Comparison of ENCODE assay signal across 17 cellular contexts in genomic region chr13:29359181-29359580, GRCh38.
"Had no signal": no experiment of that assay in that cellular context is flagged by ENCODE, and none has a peak within 500 bp of the region (broad histone marks: within the 10 kb centered on the region; RNA-seq: fewer than 3 reads in every experiment).

No MANE protein-coding gene starts in this region.

- H2AFZ ChIP-seq: parathyroid adenoma had no signal

- DNase-seq: activated CD4-positive, alpha-beta memory T cell treated with anti-CD3 and anti-CD28 coated beads for 36 hours; activated CD8-positive, alpha-beta memory T cell treated with anti-CD3 and anti-CD28 coated beads, Interleukin-2, amount 10 ng/mL, durations not matched to agents 7 days and 5 days; activated naive CD4-positive, alpha-beta T cell treated with anti-CD3 and anti-CD28 coated beads, Interleukin-2, amount 10 ng/mL, durations not matched to agents 7 days and 5 days; activated T-cell treated with anti-CD3 and anti-CD28 coated beads, Interleukin-2, amount 50 U/mL, for 1 hour; dermis blood vessel endothelial cell; gastrocnemius medialis; heart right ventricle; left cardiac atrium; lower lobe of right lung; naive B cell; stimulated activated CD4-positive, alpha-beta T cell treated with anti-CD3 and anti-CD28 coated beads, Interleukin-12 subunit alpha, Interleukin-12 subunit beta, amount 100 ng/mL, for 4 hours; stimulated activated CD4-positive, alpha-beta T cell treated with anti-CD3 and anti-CD28 coated beads, Interleukin-2, amount 100 ng/mL, for 24 hours; WERI-Rb-1 had no signal

- ATAC-seq: activated CD8-positive, alpha-beta memory T cell treated with anti-CD3 and anti-CD28 coated beads, Interleukin-2, amount 10 ng/mL, durations not matched to agents 7 days and 5 days; gastrocnemius medialis; heart right ventricle; left cardiac atrium; lower lobe of right lung had no signal

- H3K4me1 ChIP-seq: gastrocnemius medialis, heart right ventricle, lower lobe of right lung, parathyroid adenoma had no signal

- H3K27me3 ChIP-seq: gastrocnemius medialis had no signal

- H3K79me2 ChIP-seq: parathyroid adenoma had no signal

- H3K9me3 ChIP-seq: gastrocnemius medialis, heart right ventricle, lower lobe of right lung, thoracic aorta had no signal

- FAIRE-seq: astrocyte had no signal

- H3K27ac ChIP-seq: epithelial cell of prostate, gastrocnemius medialis, heart right ventricle, lower lobe of right lung, parathyroid adenoma, thoracic aorta, WERI-Rb-1 had no signal

- H3K9ac ChIP-seq: parathyroid adenoma had no signal

- H3K4me3 ChIP-seq: gastrocnemius medialis, heart right ventricle, lower lobe of right lung, thoracic aorta had no signal

- H3K36me3 ChIP-seq: gastrocnemius medialis, heart right ventricle, lower lobe of right lung, thoracic aorta, WERI-Rb-1 had no signal
